In genomic region chr7:100271716-100272537, GRCh38 we compare ENCODE assay signal across 8 cellular contexts. TPM values are rescaled to one million over a fixed set of nuclear protein-coding genes. Genes with fewer than 3 reads are reported as not detected.
DNase-seq lines count a peak whose midpoint lies in the region; ATAC-seq, FAIRE-seq and TF ChIP-seq lines count a peak whose summit lies in the region.

No MANE protein-coding gene starts in this region.

- H3K4me2 ChIP-seq in keratinocyte (ENCODE audit: control insufficient read depth, extremely low read depth, insufficient read depth, low read depth, low read length): peak overlapping the region; percentile 39

- no peaks in the 10 kb centered on the region for H3K9me1 ChIP-seq in keratinocyte (ENCODE audit: control insufficient read depth, extremely low read depth, insufficient read depth, low read length)

- H3K79me2 ChIP-seq in keratinocyte (ENCODE audit: control insufficient read depth, insufficient read depth, low read length): no peaks in the 10 kb centered on the region

- peaks cover 3% of the 10 kb centered on the region for H3K4me1 ChIP-seq in keratinocyte (ENCODE audit: control insufficient read depth, extremely low read depth, insufficient read depth, low read length)

- FAIRE-seq in keratinocyte (lab: Jason Lieb, UNC): no peak

- peak overlapping the region; percentile 40 for H2AFZ ChIP-seq in keratinocyte (ENCODE audit: control insufficient read depth, low read length)

- H3K9me3 ChIP-seq in keratinocyte (ENCODE audit: control insufficient read depth, low read depth, low read length): no peaks in the 10 kb centered on the region

- dilution Hi-C loops in keratinocyte (cut with MboI; ENCODE audit: extremely low pct_ligation_motif_present, low sequenced_read_pairs): no loop called here

- no peak overlapping the region for H3K27ac ChIP-seq in keratinocyte (ENCODE audit: control insufficient read depth, insufficient read depth, low read length)

- H4K20me1 ChIP-seq in keratinocyte (ENCODE audit: control insufficient read depth, extremely low read depth, insufficient read depth, low read length): no peaks in the 10 kb centered on the region

- peak; percentile 84 for DNase-seq in AG09309 (ENCODE audit: low read depth)
- DNase-seq in NCI-H2227 treated with DMSO at 0.1 percent for 48 hours (lab: John Stamatoyannopoulos, UW): peak; percentile 92
- DNase-seq in activated CD4-positive, CD25-positive, alpha-beta regulatory T cell treated with anti-CD3 and anti-CD28 coated beads, Interleukin-2, amount 50 U/mL, for 16 hours (ENCODE audit: low read depth, low spot score): peak; percentile 96
- peak; percentile 96 for DNase-seq in cerebellar cortex (ENCODE audit: low spot score)
- peak; percentile 84 for DNase-seq in keratinocyte (ENCODE audit: low read depth, low spot score)
- DNase-seq in stimulated activated CD4-positive, alpha-beta T cell treated with anti-CD3 and anti-CD28 coated beads, Interleukin-12 subunit alpha, Interleukin-12 subunit beta, amount 100 ng/mL, for 48 hours (ENCODE audit: low read depth in 2 of 3, low spot score in 1 of 3): peak; percentile 92 to 98 (median 96)

- peak; percentile 12 for TF ChIP-seq CTCF in AG09309 (IDR thresholded peaks at IDR 0.05; ENCODE audit: control insufficient read depth, insufficient read depth, low read depth, low read length, missing control alignments)
- TF ChIP-seq CTCF in keratinocyte (optimal IDR thresholded peaks at IDR 0.05 in 1 of 3, IDR thresholded peaks at IDR 0.05 in 1 of 3, conservative IDR thresholded peaks at IDR 0.05 in 1 of 3; ENCODE audit: extremely low read depth in 1 of 3, insufficient read depth in 2 of 3, low read length in 3 of 3): peak in 2 of 3 experiments; percentile 41 to 56

- ATAC-seq in GM18909 (IDR thresholded peaks at IDR 0.05; ENCODE audit: poor library complexity, unreplicated experiment) (peak; percentile 86), HG03159 (IDR thresholded peaks at IDR 0.05; ENCODE audit: unreplicated experiment) (peak; percentile 84)

- no peaks in the 10 kb centered on the region for H3K36me3 ChIP-seq in keratinocyte (ENCODE audit: control insufficient read depth in 2 of 2, extremely low read depth in 1 of 2, insufficient read depth in 2 of 2, low read length in 2 of 2)

- H3K9ac ChIP-seq in keratinocyte (ENCODE audit: control insufficient read depth, extremely low read depth, insufficient read depth, low read length): peak overlapping the region; percentile 63

- H3K27me3 ChIP-seq in keratinocyte (ENCODE audit: control insufficient read depth, extremely low read depth, insufficient read depth, low read length): no peaks in the 10 kb centered on the region

- H3K4me3 ChIP-seq in AG09309 (ENCODE audit: control insufficient read depth, low read depth, low read length) (peak overlapping the region; percentile 55), keratinocyte (ENCODE audit: control insufficient read depth in 2 of 3, extremely low read depth in 1 of 3, insufficient read depth in 2 of 3, low read depth in 1 of 3, low read length in 3 of 3) (peak overlapping the region; percentile 39 to 46 (median 43))

RNA-seq across cellular contexts. Expression of gene SPDYE3, which starts 35.6 kb away (rescaled TPM):
- polyA plus RNA-seq in keratinocyte: not detected in 3 replicates
- polyA plus RNA-seq in keratinocyte (2011; ENCODE audit: low read depth): not detected
- polyA plus RNA-seq in keratinocyte (2011; cell fraction: cytosol; rRNA removed): not detected in 2 replicates
- not detected in 2 replicates for polyA plus RNA-seq in keratinocyte (2011; cell fraction: nucleus; rRNA removed)
- polyA plus RNA-seq in keratinocyte (2012; ENCODE audit: low replicate concordance): 1.5 and 1.9 TPM in 2 replicates
- polyA minus RNA-seq in keratinocyte: not detected in 3 replicates
- not detected for polyA minus RNA-seq in keratinocyte (2011; cell fraction: cytosol; rRNA and poly(A)+ RNA removed)
- not detected in 2 replicates for polyA minus RNA-seq in keratinocyte (2011; cell fraction: nucleus; rRNA and poly(A)+ RNA removed)

RNA-seq across cellular contexts. Expression of gene PVRIG, which starts 52.2 kb away (rescaled TPM):
- polyA plus RNA-seq in keratinocyte: 0.31 to 0.41 TPM (median 0.36 TPM) in 3 replicates
- not detected for polyA plus RNA-seq in keratinocyte (2011; ENCODE audit: low read depth)
- polyA plus RNA-seq in keratinocyte (2011; cell fraction: cytosol; rRNA removed): not detected in 2 replicates
- 1.2 and 2.8 TPM in 2 replicates for polyA plus RNA-seq in keratinocyte (2011; cell fraction: nucleus; rRNA removed)
- polyA plus RNA-seq in keratinocyte (2012; ENCODE audit: low replicate concordance): 0.30 TPM in 1 of 2 replicates, not detected in the other
- 1.2 to 1.6 TPM in 2 of 3 replicates, not detected in the other for polyA minus RNA-seq in keratinocyte
- not detected for polyA minus RNA-seq in keratinocyte (2011; cell fraction: cytosol; rRNA and poly(A)+ RNA removed)
- 3.1 and 4.0 TPM in 2 replicates for polyA minus RNA-seq in keratinocyte (2011; cell fraction: nucleus; rRNA and poly(A)+ RNA removed)
